In genomic region chr4:72971572-72971971, GRCh38 we compare ENCODE assay signal across 13 cellular contexts.
DNase-seq lines count a peak whose midpoint lies in the region; ATAC-seq and TF ChIP-seq lines count a peak whose summit lies in the region.
"Had no signal": no experiment of that assay in that cellular context is flagged by ENCODE, and none has a peak within 500 bp of the region (broad histone marks: within the 10 kb centered on the region; RNA-seq: fewer than 3 reads in every experiment).

No MANE protein-coding gene starts in this region.

- no peaks in the 10 kb centered on the region for H3K36me3 ChIP-seq in breast epithelium
- H3K36me3 ChIP-seq in adipocyte (ENCODE audit: control insufficient read depth, insufficient read depth, low read length, severe bottlenecking) = no peaks in the 10 kb centered on the region

- peak; percentile 98 for ATAC-seq in foreskin keratinocyte
- no peak for ATAC-seq in HG02981 (IDR thresholded peaks at IDR 0.05; ENCODE audit: unreplicated experiment)
- ATAC-seq in activated naive CD8-positive, alpha-beta T cell treated with anti-CD3 and anti-CD28 coated beads, Interleukin-2, amount 50 U/mL, for 24 hours = no peak
- ATAC-seq: activated T-helper 17 cell treated with anti-CD3 and anti-CD28 coated beads, Interleukin-2, amount 50 U/mL, for 72 hours had no signal

- no peak overlapping the region for H3K27ac ChIP-seq in breast epithelium
- no peak overlapping the region for H3K27ac ChIP-seq in foreskin keratinocyte

- H3K4me1 ChIP-seq in breast epithelium (no peaks in the 10 kb centered on the region), adipocyte (ENCODE audit: control insufficient read depth, insufficient read depth, low read length) (peaks cover 33% of the 10 kb centered on the region), foreskin keratinocyte (peaks cover 3% of the 10 kb centered on the region)

- no peaks in the 10 kb centered on the region for H3K36me3 Mint-ChIP-seq in MCF 10A (ENCODE audit: insufficient read depth, unreplicated experiment)
- no peaks in the 10 kb centered on the region for H3K36me3 Mint-ChIP-seq in activated naive CD8-positive, alpha-beta T cell treated with anti-CD3 and anti-CD28 coated beads, Interleukin-2, amount 50 U/mL, for 24 hours (ENCODE audit: low read depth)

- H3K4me3 ChIP-seq in breast epithelium (no peak overlapping the region), adipocyte (ENCODE audit: low read length) (no peak overlapping the region)

- CTCF ChIA-PET in MCF 10A (lab: Yijun Ruan, JAX) = interaction anchor here (0.6 to 0.7 kb wide), 3 partner anchors 51 to 674 kb away, joined by 3 read pairs; no protein-coding TSS in a partner anchor

- BruUV-seq in MCF 10A (replicated peaks; lab: Mats Ljungman, UMichigan) = no TSS peak

- peaks cover 28% of the 10 kb centered on the region for H3K4me1 Mint-ChIP-seq in MCF 10A (ENCODE audit: insufficient read depth, unreplicated experiment)
- H3K4me1 Mint-ChIP-seq in activated naive CD8-positive, alpha-beta T cell treated with anti-CD3 and anti-CD28 coated beads, Interleukin-2, amount 50 U/mL, for 24 hours = peaks cover 2% of the 10 kb centered on the region
- H3K4me1 Mint-ChIP-seq: activated T-helper 17 cell treated with anti-CD3 and anti-CD28 coated beads, Interleukin-2, amount 50 U/mL, for 72 hours had no signal

- H3K9me3 Mint-ChIP-seq in MCF 10A (ENCODE audit: unreplicated experiment) = no peaks in the 10 kb centered on the region
- H3K9me3 Mint-ChIP-seq in activated naive CD8-positive, alpha-beta T cell treated with anti-CD3 and anti-CD28 coated beads, Interleukin-2, amount 50 U/mL, for 24 hours = no peaks in the 10 kb centered on the region
- H3K9me3 Mint-ChIP-seq: activated T-helper 17 cell treated with anti-CD3 and anti-CD28 coated beads, Interleukin-2, amount 50 U/mL, for 72 hours; dendritic cell treated with granulocyte-macrophage colony-stimulating factor and Interleukin-4, amounts not matched to agents 40 ng/mL and 50 ng/mL, for 4 days had no signal

- H3K4me3 Mint-ChIP-seq in MCF 10A (ENCODE audit: unreplicated experiment) = no peak overlapping the region
- H3K4me3 Mint-ChIP-seq in activated naive CD8-positive, alpha-beta T cell treated with anti-CD3 and anti-CD28 coated beads, Interleukin-2, amount 50 U/mL, for 24 hours = no peak overlapping the region
- H3K4me3 Mint-ChIP-seq: activated T-helper 17 cell treated with anti-CD3 and anti-CD28 coated beads, Interleukin-2, amount 50 U/mL, for 72 hours; dendritic cell treated with granulocyte-macrophage colony-stimulating factor and Interleukin-4, amounts not matched to agents 40 ng/mL and 50 ng/mL, for 4 days had no signal

- POLR2A ChIA-PET in MCF 10A (lab: Yijun Ruan, JAX) = interaction anchor here (0.7 kb wide), 1 partner anchor 35 kb away, joined by 3 read pairs; no protein-coding TSS in a partner anchor

- H3K27ac Mint-ChIP-seq in MCF 10A (ENCODE audit: low read depth, unreplicated experiment) = peak overlapping the region; percentile 40
- H3K27ac Mint-ChIP-seq in activated naive CD8-positive, alpha-beta T cell treated with anti-CD3 and anti-CD28 coated beads, Interleukin-2, amount 50 U/mL, for 24 hours = no peak overlapping the region
- H3K27ac Mint-ChIP-seq: activated T-helper 17 cell treated with anti-CD3 and anti-CD28 coated beads, Interleukin-2, amount 50 U/mL, for 72 hours; dendritic cell treated with granulocyte-macrophage colony-stimulating factor and Interleukin-4, amounts not matched to agents 40 ng/mL and 50 ng/mL, for 4 days had no signal

- TF ChIP-seq CTCF in MCF 10A (IDR thresholded peaks at IDR 0.05; ENCODE audit: unreplicated experiment) (no peak), breast epithelium (IDR thresholded peaks at IDR 0.05) (no peak), foreskin keratinocyte (conservative IDR thresholded peaks at IDR 0.05) (no peak)

- no peak overlapping the region for H3K9ac ChIP-seq in adipocyte (ENCODE audit: low read length)

- intact Hi-C loops in MCF 10A (cut with micrococcal nuclease) (no loop called here), breast epithelium (cut with DNase I; ENCODE audit: low total_unique reads) (no loop called here)

- DNase-seq in MCF 10A (ENCODE audit: unreplicated experiment) (peak; percentile 71), breast epithelium (ENCODE audit: low spot score in 2 of 2) (no peak), adipocyte (ENCODE audit: low read depth) (peak; percentile 60), foreskin keratinocyte (peak; percentile 63 to 85), NCI-H1417 treated with DMSO at 0.1 percent for 48 hours (lab: John Stamatoyannopoulos, UW) (no peak), NCI-H82 treated with DMSO at 0.1 percent for 48 hours (lab: John Stamatoyannopoulos, UW; ENCODE audit: unreplicated experiment) (no peak)
- DNase-seq in activated naive CD8-positive, alpha-beta T cell treated with anti-CD3 and anti-CD28 coated beads, Interleukin-2, amount 50 U/mL, for 24 hours = no peak
- DNase-seq: 8988T, KG1, small intestine had no signal

- H3K27me3 ChIP-seq in breast epithelium = no peaks in the 10 kb centered on the region
- H3K27me3 ChIP-seq in adipocyte (replicated peaks; ENCODE audit: control insufficient read depth, insufficient read depth, low read length) = no peaks in the 10 kb centered on the region
- H3K27me3 ChIP-seq in foreskin keratinocyte = no peaks in the 10 kb centered on the region

- TF ChIP-seq POLR2A in breast epithelium (IDR thresholded peaks at IDR 0.05) = no peak

- H3K27me3 Mint-ChIP-seq in MCF 10A (ENCODE audit: insufficient read depth, unreplicated experiment) = no peaks in the 10 kb centered on the region
- H3K27me3 Mint-ChIP-seq in activated naive CD8-positive, alpha-beta T cell treated with anti-CD3 and anti-CD28 coated beads, Interleukin-2, amount 50 U/mL, for 24 hours = peaks cover 16% of the 10 kb centered on the region
- H3K27me3 Mint-ChIP-seq: dendritic cell treated with granulocyte-macrophage colony-stimulating factor and Interleukin-4, amounts not matched to agents 40 ng/mL and 50 ng/mL, for 4 days had no signal

- H3K9me3 ChIP-seq in breast epithelium (no peaks in the 10 kb centered on the region), adipocyte (ENCODE audit: control insufficient read depth, low read length) (no peaks in the 10 kb centered on the region)

Comparison
In these comparisons a context has a peak if more than half of its experiments do, and no peak if none do; other contexts are left out.
1. DNase-seq: peak in MCF 10A (single experiment), adipocyte (single experiment) and foreskin keratinocyte (2 of 2); none in breast epithelium (0 of 2), activated naive CD8-positive, alpha-beta T cell treated with anti-CD3 and anti-CD28 coated beads, Interleukin-2, amount 50 U/mL, for 24 hours (single experiment), NCI-H1417 treated with DMSO at 0.1 percent for 48 hours (single experiment) and NCI-H82 treated with DMSO at 0.1 percent for 48 hours (single experiment).